In genomic region chr19:17938092-17938845, GRCh38 we compare ENCODE assay signal across 8 cellular contexts. TPM values are rescaled to one million over a fixed set of nuclear protein-coding genes. Genes with fewer than 3 reads are reported as not detected.
DNase-seq lines count a peak whose midpoint lies in the region; ATAC-seq and TF ChIP-seq lines count a peak whose summit lies in the region.

No MANE protein-coding gene starts in this region.

- H3K4me1 ChIP-seq in Karpas-422 (ENCODE audit: low read length): peaks cover 10% of the 10 kb centered on the region
- H3K4me1 ChIP-seq in gastroesophageal sphincter: peaks cover 0 to 23% (median 7%) of the 10 kb centered on the region in 3 donors
- H3K4me1 ChIP-seq in trophoblast cell (ENCODE audit: control insufficient read depth in 1 of 2, insufficient read depth in 2 of 2, low read length in 2 of 2): peaks cover 4 to 6% of the 10 kb centered on the region in 2 experiments

- H3K14ac ChIP-seq in trophoblast cell (ENCODE audit: low read length): no peak overlapping the region

- no peak overlapping the region for H2AFZ ChIP-seq in Karpas-422 (ENCODE audit: low read length)
- H2AFZ ChIP-seq in trophoblast cell (ENCODE audit: insufficient read depth, low read length, poor library complexity): no peak overlapping the region

- H2AK5ac ChIP-seq in trophoblast cell (ENCODE audit: low read length): no peak overlapping the region

- no peak overlapping the region for H3K18ac ChIP-seq in trophoblast cell (ENCODE audit: low read length)

- H3K36me3 ChIP-seq in Karpas-422 (ENCODE audit: insufficient read depth, low read length) (no peaks in the 10 kb centered on the region), gastroesophageal sphincter (peaks cover 0 to 77% of the 10 kb centered on the region in 2 donors), trophoblast cell (ENCODE audit: control insufficient read depth in 1 of 2, insufficient read depth in 2 of 2, low read length in 2 of 2) (peaks cover 26 to 32% of the 10 kb centered on the region in 2 experiments)

- H3K9ac ChIP-seq in Karpas-422 (ENCODE audit: low read length) (no peak overlapping the region), trophoblast cell (ENCODE audit: low read length) (no peak overlapping the region)

- DNase-seq in GM12864 (ENCODE audit: low read depth): no peak
- peak; percentile 91 for DNase-seq in Karpas-422
- peak; percentile 82 for DNase-seq in SK-MEL-5 (ENCODE audit: low read depth, low spot score)
- peak; percentile 79 for DNase-seq in activated gamma-delta T cell treated with anti-CD3 and anti-CD28 coated beads, Interleukin-2, amount 50 U/mL, for 16 hours (ENCODE audit: low read depth)
- DNase-seq in trophoblast cell: peak; percentile 81 to 88
- peak; percentile 81 for DNase-seq in type B pancreatic cell (ENCODE audit: extremely low spot score, unreplicated experiment)

- 54 to 71% methylated on average over 4 to 5 of the region's 7 CpGs for WGBS in gastroesophageal sphincter (ENCODE audit: low coverage in 1 of 2), 2 donors
- WGBS in trophoblast cell (ENCODE audit: extremely low coverage, insufficient coverage, insufficient read length): no CpG with 5 or more reads among the region's 7 CpGs

- no peak overlapping the region for H2BK5ac ChIP-seq in trophoblast cell (ENCODE audit: low read depth, low read length, poor library complexity)

- H3K27me3 ChIP-seq in Karpas-422 (ENCODE audit: low read length): no peaks in the 10 kb centered on the region
- H3K27me3 ChIP-seq in gastroesophageal sphincter: no peaks in the 10 kb centered on the region
- no peaks in the 10 kb centered on the region for H3K27me3 ChIP-seq in trophoblast cell (ENCODE audit: insufficient read depth, low read length)

- no peak overlapping the region for H4K91ac ChIP-seq in trophoblast cell (ENCODE audit: low read depth, low read length)

- H3K79me1 ChIP-seq in trophoblast cell (ENCODE audit: low read length): no peaks in the 10 kb centered on the region

- H3K9me3 ChIP-seq in Karpas-422 (ENCODE audit: low read length) (no peaks in the 10 kb centered on the region), gastroesophageal sphincter (no peaks in the 10 kb centered on the region), trophoblast cell (ENCODE audit: insufficient read depth, low read depth, low read length) (no peaks in the 10 kb centered on the region)

- H3K4ac ChIP-seq in trophoblast cell (ENCODE audit: low read depth, low read length): no peak overlapping the region

- H3K4me3 ChIP-seq in GM12864 (ENCODE audit: low read depth, low read length) (no peak overlapping the region), Karpas-422 (ENCODE audit: low read length) (no peak overlapping the region), gastroesophageal sphincter (no peak overlapping the region), trophoblast cell (ENCODE audit: low read depth, low read length) (no peak overlapping the region)

- no peak overlapping the region for H3K4me3 Mint-ChIP-seq in type B pancreatic cell

- H3K9me2 ChIP-seq in Karpas-422 (replicated peaks; ENCODE audit: insufficient read depth, low read length): no peaks in the 10 kb centered on the region

- H3K9me3 Mint-ChIP-seq in type B pancreatic cell: no peaks in the 10 kb centered on the region

- TF ChIP-seq CTCF in GM12864 (IDR thresholded peaks at IDR 0.05; ENCODE audit: low read depth, low read length, missing control alignments): peak; percentile 99
- peak in 3 of 4 experiments; percentile 80 to 94 (median 89) for TF ChIP-seq CTCF in gastroesophageal sphincter (IDR thresholded peaks at IDR 0.05)
- peak; percentile 94 for TF ChIP-seq CTCF in type B pancreatic cell (conservative IDR thresholded peaks at IDR 0.05)

- peak; percentile 85 for ATAC-seq in gastroesophageal sphincter
- no peak for ATAC-seq in HG03045 (IDR thresholded peaks at IDR 0.05; ENCODE audit: unreplicated experiment)

- H3K4me1 Mint-ChIP-seq in type B pancreatic cell (ENCODE audit: unreplicated experiment): peaks cover 5% of the 10 kb centered on the region

- H3K27ac Mint-ChIP-seq in type B pancreatic cell: no peak overlapping the region

- in situ Hi-C loops in SK-MEL-5 (cut with HindIII; ENCODE audit: low pct_unique_long_range_greater_than_20kb, low sequenced_read_pairs): no loop called here

- H3K36me3 Mint-ChIP-seq in type B pancreatic cell: no peaks in the 10 kb centered on the region

- H3K79me2 ChIP-seq in Karpas-422 (ENCODE audit: low read length): peaks cover 15% of the 10 kb centered on the region
- peaks cover 2% of the 10 kb centered on the region for H3K79me2 ChIP-seq in trophoblast cell (ENCODE audit: control insufficient read depth, insufficient read depth, low read length, poor library complexity)

- TF ChIP-seq EP300 in gastroesophageal sphincter (IDR thresholded peaks at IDR 0.05): no peak

- H3K27ac ChIP-seq in Karpas-422 (ENCODE audit: low read length) (no peak overlapping the region), gastroesophageal sphincter (no peak overlapping the region), trophoblast cell (ENCODE audit: low read depth, low read length) (no peak overlapping the region)

- H4K12ac ChIP-seq in trophoblast cell (ENCODE audit: low read depth, low read length): no peak overlapping the region

- H4K20me1 ChIP-seq in Karpas-422 (ENCODE audit: insufficient read depth, low read depth, low read length): no peaks in the 10 kb centered on the region; the same call in 1 of the 2 replicates

- TF ChIP-seq POLR2A in gastroesophageal sphincter (IDR thresholded peaks at IDR 0.05): no peak

- H3K23ac ChIP-seq in trophoblast cell (ENCODE audit: low read length): no peak overlapping the region

- no peak overlapping the region for H2BK120ac ChIP-seq in trophoblast cell (ENCODE audit: insufficient read depth, low read length, poor library complexity)

- no peak overlapping the region for H4K8ac ChIP-seq in trophoblast cell (ENCODE audit: low read depth, low read length)

- no peaks in the 10 kb centered on the region for H3K27me3 Mint-ChIP-seq in type B pancreatic cell

- H3K4me2 ChIP-seq in Karpas-422 (ENCODE audit: low read depth, low read length, poor library complexity, severe bottlenecking) (no peak overlapping the region), trophoblast cell (ENCODE audit: low read length) (no peak overlapping the region)

- H2BK12ac ChIP-seq in trophoblast cell (ENCODE audit: low read length): no peak overlapping the region

RNA-seq across cellular contexts. Expression of gene CCDC124, which starts 5.5 kb away (rescaled TPM):
- total RNA-seq in Karpas-422 (2014; rRNA removed; shearing (Covaris generic); ENCODE audit: low replicate concordance): 13.9 and 51.6 TPM in 2 replicates
- total RNA-seq in SK-MEL-5 (2014; rRNA removed; shearing (Covaris generic)): 21.4 and 30.0 TPM in 2 replicates
- polyA plus RNA-seq in SK-MEL-5 (2015; cell fraction: cytosol; rRNA removed): 125 and 147 TPM in 2 replicates
- 32.7 and 39.1 TPM in 2 replicates for polyA plus RNA-seq in SK-MEL-5 (2015; cell fraction: nucleus; rRNA removed)
- total RNA-seq in gastroesophageal sphincter (10 to 100 TPM; 48.1 to 75.9 (median 56.6) TPM), type B pancreatic cell (ENCODE audit: low replicate concordance) (86.0 and 90.9 TPM in 2 replicates)
- polyA plus RNA-seq in trophoblast cell (2013): 82.1 and 84.6 TPM in 2 replicates

RNA-seq across cellular contexts. Expression of gene KCNN1, which starts 28.6 kb away (rescaled TPM):
- not detected in 2 replicates for total RNA-seq in Karpas-422 (2014; rRNA removed; shearing (Covaris generic); ENCODE audit: low replicate concordance)
- 3.5 and 4.6 TPM in 2 replicates for total RNA-seq in SK-MEL-5 (2014; rRNA removed; shearing (Covaris generic))
- 9.9 and 11.2 TPM in 2 replicates for polyA plus RNA-seq in SK-MEL-5 (2015; cell fraction: cytosol; rRNA removed)
- polyA plus RNA-seq in SK-MEL-5 (2015; cell fraction: nucleus; rRNA removed): 0.53 and 1.4 TPM in 2 replicates
- under 1 TPM in 2 of 4 donors, not detected in 2; 0.20 to 0.89 TPM for total RNA-seq in gastroesophageal sphincter
- polyA plus RNA-seq in trophoblast cell (2013): 0.31 and 0.48 TPM in 2 replicates
- 13.4 and 15.3 TPM in 2 replicates for total RNA-seq in type B pancreatic cell (ENCODE audit: low replicate concordance)
